In the genomic region with DNA sequence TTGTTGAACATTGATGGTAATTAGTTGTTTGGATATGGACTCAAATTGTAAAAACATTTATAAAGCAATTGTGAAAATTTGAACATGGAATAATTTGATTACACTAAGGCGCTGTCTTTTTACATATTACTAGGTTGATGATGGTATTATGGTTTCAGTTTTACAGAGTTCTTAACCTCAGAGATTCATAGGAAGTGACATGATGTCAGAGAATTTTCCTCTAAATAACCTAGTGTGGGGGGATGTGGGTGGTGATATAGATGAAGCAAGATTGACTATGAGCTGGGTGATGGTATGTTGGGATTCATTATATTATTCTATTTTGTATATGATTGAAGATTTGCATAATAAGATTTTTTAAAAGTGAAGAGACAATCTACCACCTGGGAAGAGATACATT, we compare ENCODE assay signal across 18 cellular contexts. TPM values are rescaled to one million over a fixed set of nuclear protein-coding genes. Genes with fewer than 3 reads are reported as not detected.
DNase-seq lines count a peak whose midpoint lies in the region; ATAC-seq and TF ChIP-seq lines count a peak whose summit lies in the region.
"Had no signal": no experiment of that assay in that cellular context is flagged by ENCODE, and none has a peak within 500 bp of the region (broad histone marks: within the 10 kb centered on the region; RNA-seq: fewer than 3 reads in every experiment).

No MANE protein-coding gene starts in this region.

- peak; percentile 89 for ATAC-seq in activated CD4-positive, alpha-beta T cell treated with anti-CD3 and anti-CD28 coated beads for 36 hours
- no peak for ATAC-seq in psoas muscle

- H3K36me3 Mint-ChIP-seq in activated CD4-positive, alpha-beta T cell treated with anti-CD3 and anti-CD28 coated beads for 36 hours (ENCODE audit: low read depth): no peaks in the 10 kb centered on the region
- no peaks in the 10 kb centered on the region for H3K36me3 Mint-ChIP-seq in stimulated activated naive CD8-positive, alpha-beta T cell treated with anti-CD3 and anti-CD28 coated beads, Interleukin-15, Interleukin-2, amounts not matched to agents 100 ng/mL and 50 ng/mL, for 24 hours (ENCODE audit: low read depth)
- H3K36me3 Mint-ChIP-seq: CD4-positive, alpha-beta memory T cell had no signal

- WGBS in psoas muscle, 3 donors: 92 to 98% (median 96%) methylated on average over 1 of the region's 1 CpG

- no peaks in the 10 kb centered on the region for H3K9me3 ChIP-seq in psoas muscle
- H3K9me3 ChIP-seq: BE2C had no signal

- H3K27ac ChIP-seq in psoas muscle: no peak overlapping the region

- CTCF ChIA-PET in activated CD4-positive, alpha-beta T cell treated with anti-CD3 and anti-CD28 coated beads for 36 hours (lab: Charles Lee): interaction anchor here (0.6 to 1.3 kb wide), 2 partner anchors 24 to 1114 kb away, joined by 5 to 7 read pairs; no protein-coding TSS in a partner anchor

- peaks cover 15% of the 10 kb centered on the region for H3K4me1 Mint-ChIP-seq in activated CD4-positive, alpha-beta T cell treated with anti-CD3 and anti-CD28 coated beads for 36 hours
- H3K4me1 Mint-ChIP-seq in stimulated activated naive CD8-positive, alpha-beta T cell treated with anti-CD3 and anti-CD28 coated beads, Interleukin-15, Interleukin-2, amounts not matched to agents 100 ng/mL and 50 ng/mL, for 24 hours (ENCODE audit: low read depth): peaks cover 20% of the 10 kb centered on the region
- H3K4me1 Mint-ChIP-seq: CD4-positive, alpha-beta memory T cell had no signal

- H3K9me3 Mint-ChIP-seq in activated CD4-positive, alpha-beta T cell treated with anti-CD3 and anti-CD28 coated beads for 36 hours (ENCODE audit: low read depth): no peaks in the 10 kb centered on the region
- H3K9me3 Mint-ChIP-seq in stimulated activated naive CD8-positive, alpha-beta T cell treated with anti-CD3 and anti-CD28 coated beads, Interleukin-15, Interleukin-2, amounts not matched to agents 100 ng/mL and 50 ng/mL, for 24 hours: no peaks in the 10 kb centered on the region

- no peak overlapping the region for H3K4me3 Mint-ChIP-seq in activated CD4-positive, alpha-beta T cell treated with anti-CD3 and anti-CD28 coated beads for 36 hours
- H3K4me3 Mint-ChIP-seq in stimulated activated naive CD8-positive, alpha-beta T cell treated with anti-CD3 and anti-CD28 coated beads, Interleukin-15, Interleukin-2, amounts not matched to agents 100 ng/mL and 50 ng/mL, for 24 hours: no peak overlapping the region
- H3K4me3 Mint-ChIP-seq: CD4-positive, alpha-beta memory T cell had no signal

- intact Hi-C loops in activated CD4-positive, alpha-beta T cell treated with anti-CD3 and anti-CD28 coated beads for 36 hours (cut with DNase I, micrococcal nuclease): loop anchor here in 1 of 2 experiments (2.0 kb wide), 1 partner anchor 47 kb away; a partner anchor contains a TSS
- intact Hi-C loops in psoas muscle (cut with DNase I): no loop called here

- no peak for DNase-seq in activated CD4-positive, alpha-beta T cell treated with anti-CD3 and anti-CD28 coated beads for 36 hours
- no peak for DNase-seq in activated CD4-positive, alpha-beta T cell treated with anti-CD3 and anti-CD28 coated beads for 1 hour
- DNase-seq in stimulated activated CD4-positive, alpha-beta T cell treated with anti-CD3 and anti-CD28 coated beads, Interleukin-15, amount 100 ng/mL, for 24 hours: peak; percentile 32
- no peak for DNase-seq in stimulated activated CD4-positive, alpha-beta T cell treated with anti-CD3 and anti-CD28 coated beads, Interleukin-12 subunit alpha, Interleukin-12 subunit beta, amount 100 ng/mL, for 4 hours
- DNase-seq in choroid plexus epithelial cell (ENCODE audit: low read depth) (peak; percentile 5), psoas muscle (no peak), NCI-H526 (lab: John Stamatoyannopoulos, UW) (no peak)
- DNase-seq: 8988T; BE2C; Calu3; CD4-positive, alpha-beta memory T cell; DMS53; IMR-90; NCI-H1105 treated with DMSO at 0.1 percent for 48 hours; NCI-H187; NCI-H226; NCI-H69 had no signal

- H3K36me3 ChIP-seq in psoas muscle (ENCODE audit: insufficient read depth in 1 of 2, low read depth in 1 of 2): no peaks in the 10 kb centered on the region
- H3K36me3 ChIP-seq: BE2C had no signal

- peak overlapping the region; percentile 25 for H3K27ac Mint-ChIP-seq in activated CD4-positive, alpha-beta T cell treated with anti-CD3 and anti-CD28 coated beads for 36 hours
- peak overlapping the region; percentile 40 for H3K27ac Mint-ChIP-seq in stimulated activated naive CD8-positive, alpha-beta T cell treated with anti-CD3 and anti-CD28 coated beads, Interleukin-15, Interleukin-2, amounts not matched to agents 100 ng/mL and 50 ng/mL, for 24 hours
- H3K27ac Mint-ChIP-seq: CD4-positive, alpha-beta memory T cell had no signal

- H3K27me3 ChIP-seq in psoas muscle (ENCODE audit: insufficient read depth in 3 of 3, low read length in 2 of 3): peaks cover 0 to 4% (median 0%) of the 10 kb centered on the region in 3 donors
- H3K27me3 ChIP-seq: BE2C had no signal

- POLR2A ChIA-PET in activated CD4-positive, alpha-beta T cell treated with anti-CD3 and anti-CD28 coated beads for 36 hours (lab: Charles Lee): no interaction called here

- H3K4me1 ChIP-seq in psoas muscle: no peaks in the 10 kb centered on the region
- H3K4me1 ChIP-seq: BE2C had no signal

- no peak overlapping the region for H3K4me3 ChIP-seq in choroid plexus epithelial cell (ENCODE audit: low read depth, low read length)
- H3K4me3 ChIP-seq in psoas muscle: no peak overlapping the region

- H3K27me3 Mint-ChIP-seq in activated CD4-positive, alpha-beta T cell treated with anti-CD3 and anti-CD28 coated beads for 36 hours: peaks cover 11% of the 10 kb centered on the region
- H3K27me3 Mint-ChIP-seq in stimulated activated naive CD8-positive, alpha-beta T cell treated with anti-CD3 and anti-CD28 coated beads, Interleukin-15, Interleukin-2, amounts not matched to agents 100 ng/mL and 50 ng/mL, for 24 hours: peaks cover 37% of the 10 kb centered on the region

- TF ChIP-seq CTCF in choroid plexus epithelial cell (conservative IDR thresholded peaks at IDR 0.05; ENCODE audit: low read depth, low read length) (no peak), psoas muscle (IDR thresholded peaks at IDR 0.05) (no peak)

RNA-seq across cellular contexts. Expression of a gene that starts 45.9 kb away (rescaled TPM):
- total RNA-seq in activated CD4-positive, alpha-beta T cell treated with anti-CD3 and anti-CD28 coated beads for 36 hours: 100 to 1,000 TPM; 244 to 386 TPM
- 100 to 1,000 TPM; 277 to 690 (median 351) TPM for total RNA-seq in psoas muscle
- 1,000 to 10,000 TPM in 1 of 3 donors, 100 to 1,000 TPM in 2; 356 to 1,379 (median 727) TPM for polyA plus RNA-seq in psoas muscle

RNA-seq across cellular contexts. Expression of a gene that starts 59.4 kb away (rescaled TPM):
- 10 to 100 TPM; 52.2 to 67.5 TPM for total RNA-seq in activated CD4-positive, alpha-beta T cell treated with anti-CD3 and anti-CD28 coated beads for 36 hours
- total RNA-seq in psoas muscle: 10 to 100 TPM; 18.7 to 22.3 (median 20.2) TPM
- 10 to 100 TPM in 1 of 3 donors, 1 to 10 TPM in 2; 6.9 to 12.4 (median 7.2) TPM for polyA plus RNA-seq in psoas muscle

Comparison
In these comparisons a context has a peak if more than half of its experiments do, and no peak if none do; other contexts are left out.
1. DNase-seq: peak in stimulated activated CD4-positive, alpha-beta T cell treated with anti-CD3 and anti-CD28 coated beads, Interleukin-15, amount 100 ng/mL, for 24 hours (single experiment) and choroid plexus epithelial cell (single experiment); none in activated CD4-positive, alpha-beta T cell treated with anti-CD3 and anti-CD28 coated beads for 36 hours (single experiment), activated CD4-positive, alpha-beta T cell treated with anti-CD3 and anti-CD28 coated beads for 1 hour (single experiment), stimulated activated CD4-positive, alpha-beta T cell treated with anti-CD3 and anti-CD28 coated beads, Interleukin-12 subunit alpha, Interleukin-12 subunit beta, amount 100 ng/mL, for 4 hours (single experiment), psoas muscle (0 of 2) and NCI-H526 (0 of 2).